ENCODE assay signal across 8 cellular contexts in the genomic region with DNA sequence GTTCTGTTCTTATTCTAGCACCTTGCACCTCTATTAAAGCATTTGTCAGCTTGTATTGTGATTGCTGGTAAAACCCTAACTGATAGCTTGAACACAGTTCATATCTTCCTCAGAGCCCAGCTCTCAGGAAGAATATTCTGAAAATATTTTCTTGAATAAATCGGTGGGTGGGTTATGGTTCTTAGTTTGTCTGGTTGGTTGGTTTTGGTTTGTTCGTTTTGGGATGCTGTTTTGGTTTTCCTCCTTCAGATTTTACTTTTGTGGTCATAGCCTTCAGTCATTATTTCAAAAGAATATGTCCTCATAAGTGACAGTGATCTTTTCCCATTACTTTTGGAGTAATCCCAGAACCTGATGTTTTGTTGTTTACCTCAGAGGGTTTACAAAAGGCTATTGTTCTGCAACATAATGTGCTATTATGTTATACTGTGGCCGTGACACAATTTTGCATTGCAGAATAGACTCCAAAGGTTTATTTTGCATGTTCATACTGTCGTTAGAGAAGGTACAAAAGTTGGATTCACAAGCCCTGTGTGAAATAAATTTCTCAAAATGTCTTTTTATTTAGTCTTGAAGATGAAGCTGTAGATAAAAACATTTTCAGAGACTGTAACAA. TPM values are rescaled to one million over a fixed set of nuclear protein-coding genes. Genes with fewer than 3 reads are reported as not detected.
DNase-seq lines count a peak whose midpoint lies in the region; ATAC-seq and TF ChIP-seq lines count a peak whose summit lies in the region.

No MANE protein-coding gene starts in this region.

- no peak overlapping the region for H3K23ac ChIP-seq in trophoblast cell (ENCODE audit: low read length)

- H2AK5ac ChIP-seq in trophoblast cell (ENCODE audit: low read length) = no peak overlapping the region

- H3K4me1 Mint-ChIP-seq in CD8-positive, alpha-beta memory T cell = peaks cover 39 to 50% (median 45%) of the 10 kb centered on the region in 3 donors
- peaks cover 45% of the 10 kb centered on the region for H3K4me1 Mint-ChIP-seq in dendritic cell treated with granulocyte-macrophage colony-stimulating factor and Interleukin-4, amounts not matched to agents 40 ng/mL and 50 ng/mL, for 4 days (ENCODE audit: low read depth)
- H3K4me1 Mint-ChIP-seq in neural progenitor cell = peaks cover 35% of the 10 kb centered on the region

- peaks cover 6% of the 10 kb centered on the region for H3K36me3 ChIP-seq in CD8-positive, alpha-beta memory T cell (ENCODE audit: insufficient read depth, low read length)
- H3K36me3 ChIP-seq in neural progenitor cell = no peaks in the 10 kb centered on the region
- H3K36me3 ChIP-seq in trophoblast cell (ENCODE audit: control insufficient read depth in 1 of 2, insufficient read depth in 2 of 2, low read length in 2 of 2) = peaks cover 0 to 3% of the 10 kb centered on the region in 2 experiments

- H3K4me2 ChIP-seq in neural progenitor cell = peak overlapping the region; percentile 86
- no peak overlapping the region for H3K4me2 ChIP-seq in trophoblast cell (ENCODE audit: low read length)

- H3K9me3 ChIP-seq in CD8-positive, alpha-beta memory T cell (ENCODE audit: low read length) = no peaks in the 10 kb centered on the region
- H3K9me3 ChIP-seq in neural progenitor cell (ENCODE audit: low read depth) = no peaks in the 10 kb centered on the region
- no peaks in the 10 kb centered on the region for H3K9me3 ChIP-seq in trophoblast cell (ENCODE audit: insufficient read depth, low read depth, low read length)

- POLR2A ChIA-PET in CD8-positive, alpha-beta memory T cell (lab: Charles Lee) = no interaction called here

- H2BK12ac ChIP-seq in trophoblast cell (ENCODE audit: low read length) = no peak overlapping the region

- no peak for TF ChIP-seq CTCF in neural progenitor cell (IDR thresholded peaks at IDR 0.05)

- DNase-seq in CD8-positive, alpha-beta memory T cell = no peak
- peak; percentile 97 for DNase-seq in NCI-H526 treated with DMSO at 0.1 percent for 48 hours (lab: John Stamatoyannopoulos, UW)
- peak; percentile 21 for DNase-seq in neural progenitor cell (ENCODE audit: low spot score)
- no peak for DNase-seq in trophoblast cell
- no peak for DNase-seq in stimulated activated CD4-positive, alpha-beta T cell treated with anti-CD3 and anti-CD28 coated beads, Interleukin-4, amount 100 ng/mL, for 4 hours
- no peak for DNase-seq in stimulated activated CD8-positive, alpha-beta memory T cell treated with anti-CD3 and anti-CD28 coated beads, Interleukin-4, amount 100 ng/mL, for 48 hours

- H3K36me3 Mint-ChIP-seq in CD8-positive, alpha-beta memory T cell = peaks cover 0 to 48% (median 5%) of the 10 kb centered on the region in 3 donors
- peaks cover 61% of the 10 kb centered on the region for H3K36me3 Mint-ChIP-seq in dendritic cell treated with granulocyte-macrophage colony-stimulating factor and Interleukin-4, amounts not matched to agents 40 ng/mL and 50 ng/mL, for 4 days (ENCODE audit: low read depth)
- H3K36me3 Mint-ChIP-seq in neural progenitor cell = no peaks in the 10 kb centered on the region

- H2BK120ac ChIP-seq in trophoblast cell (ENCODE audit: insufficient read depth, low read length, poor library complexity) = no peak overlapping the region

- H3K4ac ChIP-seq in trophoblast cell (ENCODE audit: low read depth, low read length) = no peak overlapping the region

- no peak overlapping the region for H4K12ac ChIP-seq in trophoblast cell (ENCODE audit: low read depth, low read length)

- peak overlapping the region; percentile 72 to 100 (median 98) for H3K27ac Mint-ChIP-seq in CD8-positive, alpha-beta memory T cell
- peak overlapping the region; percentile 96 for H3K27ac Mint-ChIP-seq in dendritic cell treated with granulocyte-macrophage colony-stimulating factor and Interleukin-4, amounts not matched to agents 40 ng/mL and 50 ng/mL, for 4 days
- H3K27ac Mint-ChIP-seq in neural progenitor cell = no peak overlapping the region

- no peak overlapping the region for H2AFZ ChIP-seq in neural progenitor cell (replicated peaks)
- H2AFZ ChIP-seq in trophoblast cell (ENCODE audit: insufficient read depth, low read length, poor library complexity) = no peak overlapping the region

- 100% methylated on average over 2 of the region's 4 CpGs for WGBS in trophoblast cell (ENCODE audit: extremely low coverage, insufficient coverage, insufficient read length)

- no peak overlapping the region for H2BK5ac ChIP-seq in trophoblast cell (ENCODE audit: low read depth, low read length, poor library complexity)

- H3K14ac ChIP-seq in trophoblast cell (ENCODE audit: low read length) = no peak overlapping the region

- H4K8ac ChIP-seq in trophoblast cell (ENCODE audit: low read depth, low read length) = no peak overlapping the region

- no peak overlapping the region for H3K18ac ChIP-seq in trophoblast cell (ENCODE audit: low read length)

- H3K79me1 ChIP-seq in trophoblast cell (ENCODE audit: low read length) = peaks cover 10% of the 10 kb centered on the region

- H3K9ac ChIP-seq in neural progenitor cell = peak overlapping the region; percentile 30
- no peak overlapping the region for H3K9ac ChIP-seq in trophoblast cell (ENCODE audit: low read length)

- intact Hi-C loops in dendritic cell treated with granulocyte-macrophage colony-stimulating factor and Interleukin-4, amounts not matched to agents 40 ng/mL and 50 ng/mL, for 4 days (cut with micrococcal nuclease) = loop anchor here (10.0 kb wide), 2 partner anchors 269 to 299 kb away; partner anchors contain the start of genes HAUS2, LRRC57 and STARD9

- H3K4me1 ChIP-seq in CD8-positive, alpha-beta memory T cell (ENCODE audit: insufficient read depth, low read length) = peaks cover 38% of the 10 kb centered on the region
- H3K4me1 ChIP-seq in neural progenitor cell = peaks cover 29% of the 10 kb centered on the region
- H3K4me1 ChIP-seq in trophoblast cell (ENCODE audit: control insufficient read depth in 1 of 2, insufficient read depth in 2 of 2, low read length in 2 of 2) = peaks cover 4 to 8% of the 10 kb centered on the region in 2 experiments

- H3K9me3 Mint-ChIP-seq in CD8-positive, alpha-beta memory T cell = no peaks in the 10 kb centered on the region
- no peaks in the 10 kb centered on the region for H3K9me3 Mint-ChIP-seq in dendritic cell treated with granulocyte-macrophage colony-stimulating factor and Interleukin-4, amounts not matched to agents 40 ng/mL and 50 ng/mL, for 4 days
- no peaks in the 10 kb centered on the region for H3K9me3 Mint-ChIP-seq in neural progenitor cell

- H3F3A ChIP-seq in neural progenitor cell (ENCODE audit: low read depth) = peaks cover 19% of the 10 kb centered on the region

- H3K4me3 ChIP-seq in CD8-positive, alpha-beta memory T cell (ENCODE audit: low read length) = peak overlapping the region; percentile 23
- H3K4me3 ChIP-seq in neural progenitor cell (no peak overlapping the region), trophoblast cell (ENCODE audit: low read depth, low read length) (no peak overlapping the region)

- H3K27me3 Mint-ChIP-seq in CD8-positive, alpha-beta memory T cell = no peaks in the 10 kb centered on the region
- H3K27me3 Mint-ChIP-seq in dendritic cell treated with granulocyte-macrophage colony-stimulating factor and Interleukin-4, amounts not matched to agents 40 ng/mL and 50 ng/mL, for 4 days = no peaks in the 10 kb centered on the region
- no peaks in the 10 kb centered on the region for H3K27me3 Mint-ChIP-seq in neural progenitor cell (ENCODE audit: insufficient read depth, low read depth)

- no peaks in the 10 kb centered on the region for H3K27me3 ChIP-seq in CD8-positive, alpha-beta memory T cell (ENCODE audit: insufficient read depth, low read length, poor library complexity, severe bottlenecking)
- no peaks in the 10 kb centered on the region for H3K27me3 ChIP-seq in neural progenitor cell
- H3K27me3 ChIP-seq in trophoblast cell (ENCODE audit: insufficient read depth, low read length) = no peaks in the 10 kb centered on the region

- CTCF ChIA-PET in CD8-positive, alpha-beta memory T cell (lab: Charles Lee) = interaction anchor here (1.1 kb wide), 1 partner anchor 11 kb away, joined by 4 read pairs; no protein-coding TSS in a partner anchor

- no peak for ATAC-seq in GM21529 (IDR thresholded peaks at IDR 0.05; ENCODE audit: unreplicated experiment)

- H3K4me3 Mint-ChIP-seq in CD8-positive, alpha-beta memory T cell = peak overlapping the region; percentile 63 to 100 (median 99)
- H3K4me3 Mint-ChIP-seq in dendritic cell treated with granulocyte-macrophage colony-stimulating factor and Interleukin-4, amounts not matched to agents 40 ng/mL and 50 ng/mL, for 4 days = peak overlapping the region; percentile 68
- H3K4me3 Mint-ChIP-seq in neural progenitor cell = no peak overlapping the region

- peak overlapping the region; percentile 98 for H3K27ac ChIP-seq in CD8-positive, alpha-beta memory T cell (ENCODE audit: low read depth, low read length)
- H3K27ac ChIP-seq in neural progenitor cell (no peak overlapping the region), trophoblast cell (ENCODE audit: low read depth, low read length) (no peak overlapping the region)

- peaks cover 26% of the 10 kb centered on the region for H3K79me2 ChIP-seq in neural progenitor cell (ENCODE audit: low read depth)
- H3K79me2 ChIP-seq in trophoblast cell (ENCODE audit: control insufficient read depth, insufficient read depth, low read length, poor library complexity) = peaks cover 10% of the 10 kb centered on the region

- H4K20me1 ChIP-seq in neural progenitor cell (ENCODE audit: low read depth) = no peaks in the 10 kb centered on the region

- no peak overlapping the region for H4K91ac ChIP-seq in trophoblast cell (ENCODE audit: low read depth, low read length)

RNA-seq across cellular contexts. Expression of gene TMEM87A, which starts 2.7 kb away (rescaled TPM):
- total RNA-seq in CD8-positive, alpha-beta memory T cell = 10 to 100 TPM; 44.6 to 47.2 TPM
- 66.3 TPM for polyA plus RNA-seq in CD8-positive, alpha-beta memory T cell
- 43.3 and 47.0 TPM in 2 replicates for total RNA-seq in neural progenitor cell (ENCODE audit: low replicate concordance)
- 34.6 and 35.3 TPM in 2 replicates for polyA plus RNA-seq in trophoblast cell (2013)

RNA-seq across cellular contexts. Expression of gene GANC, which starts 2.9 kb away (rescaled TPM):
- 10 to 100 TPM; 18.0 to 19.0 TPM for total RNA-seq in CD8-positive, alpha-beta memory T cell
- 12.2 TPM for polyA plus RNA-seq in CD8-positive, alpha-beta memory T cell
- total RNA-seq in neural progenitor cell (ENCODE audit: low replicate concordance) = 11.6 and 22.7 TPM in 2 replicates
- 6.6 and 7.2 TPM in 2 replicates for polyA plus RNA-seq in trophoblast cell (2013)

Comparison
In these comparisons a context has a peak if more than half of its experiments do, and no peak if none do; other contexts are left out.
1. DNase-seq: peak in NCI-H526 treated with DMSO at 0.1 percent for 48 hours (single experiment) and neural progenitor cell (single experiment); none in CD8-positive, alpha-beta memory T cell (0 of 5), trophoblast cell (0 of 2), stimulated activated CD4-positive, alpha-beta T cell treated with anti-CD3 and anti-CD28 coated beads, Interleukin-4, amount 100 ng/mL, for 4 hours (0 of 2) and stimulated activated CD8-positive, alpha-beta memory T cell treated with anti-CD3 and anti-CD28 coated beads, Interleukin-4, amount 100 ng/mL, for 48 hours (single experiment).